ENCODE assay signal across 27 cellular contexts in genomic region chr11:12773591-12773990, GRCh38.
"Had no signal": no experiment of that assay in that cellular context is flagged by ENCODE, and none has a peak within 500 bp of the region (broad histone marks: within the 10 kb centered on the region; RNA-seq: fewer than 3 reads in every experiment).

No MANE protein-coding gene starts in this region.

- H3K27me3 ChIP-seq: gastroesophageal sphincter, heart right ventricle, neural progenitor cell, ovary, right lobe of liver, stomach, testis, upper lobe of left lung had no signal

- H3K9me3 Mint-ChIP-seq: activated CD4-positive, alpha-beta memory T cell treated with anti-CD3 and anti-CD28 coated beads for 36 hours; activated T-helper 1 cell treated with anti-CD3 and anti-CD28 coated beads, Interleukin-12 subunit alpha, Interleukin-12 subunit beta, Interleukin-2, Interleukin-4 antibody, amounts not matched to agents 30 ng/mL and 10 ng/mL and 1 ng/mL, durations not matched to agents 14 hours and 24 hours and 36 hours; neural progenitor cell; stimulated activated effector memory CD8-positive, alpha-beta T cell treated with anti-CD3 and anti-CD28 coated beads, Interleukin-12 subunit alpha, Interleukin-12 subunit beta, amount 100 ng/mL, for 72 hours had no signal

- H3K36me3 ChIP-seq: gastroesophageal sphincter, heart right ventricle, left ventricle myocardium inferior, neural progenitor cell, ovary, right lobe of liver, stomach, upper lobe of left lung had no signal

- H3K4me3 Mint-ChIP-seq: activated CD4-positive, alpha-beta memory T cell treated with anti-CD3 and anti-CD28 coated beads for 36 hours; activated CD4-positive, alpha-beta T cell treated with anti-CD3 and anti-CD28 coated beads for 36 hours; activated naive CD8-positive, alpha-beta T cell; activated T-helper 1 cell treated with anti-CD3 and anti-CD28 coated beads, Interleukin-12 subunit alpha, Interleukin-12 subunit beta, Interleukin-2, Interleukin-4 antibody, amounts not matched to agents 30 ng/mL and 10 ng/mL and 1 ng/mL, durations not matched to agents 14 hours and 24 hours and 36 hours; immature natural killer cell; neural progenitor cell; stimulated activated effector memory CD8-positive, alpha-beta T cell treated with anti-CD3 and anti-CD28 coated beads, Interleukin-12 subunit alpha, Interleukin-12 subunit beta, amount 100 ng/mL, for 72 hours had no signal

- H2AFZ ChIP-seq: neural progenitor cell had no signal

- ATAC-seq: activated CD4-positive, alpha-beta T cell treated with anti-CD3 and anti-CD28 coated beads for 36 hours; gastroesophageal sphincter; heart right ventricle; right lobe of liver; stimulated activated effector memory CD8-positive, alpha-beta T cell treated with anti-CD3 and anti-CD28 coated beads, Interleukin-12 subunit alpha, Interleukin-12 subunit beta, amount 100 ng/mL, for 72 hours had no signal

- H3K4me2 ChIP-seq: neural progenitor cell had no signal

- H3K9me3 ChIP-seq: gastroesophageal sphincter, heart right ventricle, left ventricle myocardium inferior, ovary, right lobe of liver, stomach, testis, upper lobe of left lung had no signal

- DNase-seq: activated CD4-positive, alpha-beta memory T cell treated with anti-CD3 and anti-CD28 coated beads for 36 hours; activated CD4-positive, alpha-beta T cell treated with anti-CD3 and anti-CD28 coated beads for 36 hours; activated gamma-delta T cell treated with Interleukin-2 at 50 U/mL for 16 hours; activated T-cell treated with anti-CD3 and anti-CD28 coated beads for 4 hours; amniotic stem cell; caudate nucleus; cortex of kidney; erythroblast; heart right ventricle; immature natural killer cell; kidney glomerular epithelial cell; left ventricle myocardium inferior; mammary epithelial cell; ovary; right lobe of liver; small intestine; stimulated activated CD4-positive, alpha-beta T cell treated with anti-CD3 and anti-CD28 coated beads, Interleukin-4, amount 100 ng/mL, for 24 hours; stomach; SW 1271; testis; upper lobe of left lung had no signal

- H3K4me1 Mint-ChIP-seq: immature natural killer cell had no signal

- H3K9ac ChIP-seq: neural progenitor cell had no signal

- H3K27ac Mint-ChIP-seq: activated CD4-positive, alpha-beta memory T cell treated with anti-CD3 and anti-CD28 coated beads for 36 hours; activated CD4-positive, alpha-beta T cell treated with anti-CD3 and anti-CD28 coated beads for 36 hours; activated naive CD8-positive, alpha-beta T cell; activated T-helper 1 cell treated with anti-CD3 and anti-CD28 coated beads, Interleukin-12 subunit alpha, Interleukin-12 subunit beta, Interleukin-2, Interleukin-4 antibody, amounts not matched to agents 30 ng/mL and 10 ng/mL and 1 ng/mL, durations not matched to agents 14 hours and 24 hours and 36 hours; immature natural killer cell; neural progenitor cell; stimulated activated effector memory CD8-positive, alpha-beta T cell treated with anti-CD3 and anti-CD28 coated beads, Interleukin-12 subunit alpha, Interleukin-12 subunit beta, amount 100 ng/mL, for 72 hours had no signal

- H3K4me3 ChIP-seq: gastroesophageal sphincter, heart right ventricle, left ventricle myocardium inferior, neural progenitor cell, ovary, right lobe of liver, stomach, testis, upper lobe of left lung had no signal

- FAIRE-seq: endometrium, small intestine had no signal

- H3K27ac ChIP-seq: gastroesophageal sphincter, heart right ventricle, left ventricle myocardium inferior, neural progenitor cell, ovary, right lobe of liver, stomach, testis, upper lobe of left lung had no signal

- H3K4me1 ChIP-seq: testis had no signal

- H3K36me3 Mint-ChIP-seq: activated CD4-positive, alpha-beta memory T cell treated with anti-CD3 and anti-CD28 coated beads for 36 hours; activated naive CD8-positive, alpha-beta T cell; immature natural killer cell; stimulated activated effector memory CD8-positive, alpha-beta T cell treated with anti-CD3 and anti-CD28 coated beads, Interleukin-12 subunit alpha, Interleukin-12 subunit beta, amount 100 ng/mL, for 72 hours had no signal
